Comparison of ENCODE assay signal across 17 cellular contexts in genomic region chr4:145019346-145019745, GRCh38.
DNase-seq lines count a peak whose midpoint lies in the region; ATAC-seq and TF ChIP-seq lines count a peak whose summit lies in the region.
"Had no signal": no experiment of that assay in that cellular context is flagged by ENCODE, and none has a peak within 500 bp of the region (broad histone marks: within the 10 kb centered on the region; RNA-seq: fewer than 3 reads in every experiment).

No MANE protein-coding gene starts in this region.

- ATAC-seq in activated T-cell treated with anti-CD3 and anti-CD28 coated beads, Interleukin-2, amount 50 U/mL, for 4 hours: peak in 1 of 2 donors; percentile 38
- ATAC-seq in HG02798 (IDR thresholded peaks at IDR 0.05; ENCODE audit: poor library complexity, unreplicated experiment) (peak; percentile 53), heart right ventricle (no peak)
- peak; percentile 28 for ATAC-seq in activated T-helper 17 cell treated with anti-CD3 and anti-CD28 coated beads, Interleukin-2, amount 50 U/mL, for 72 hours (replicated peaks)

- no peaks in the 10 kb centered on the region for H4K20me1 ChIP-seq in osteoblast (ENCODE audit: insufficient read depth, low read length)

- H2AFZ ChIP-seq in osteoblast (ENCODE audit: low read length): no peak overlapping the region

- TF ChIP-seq CTCF in osteoblast (IDR thresholded peaks at IDR 0.05; ENCODE audit: extremely low read depth, low read depth, low read length) (no peak), heart right ventricle (IDR thresholded peaks at IDR 0.05) (no peak)

- WGBS in heart right ventricle, 2 donors: 58 to 73% methylated on average over 1 of the region's 1 CpG

- no peaks in the 10 kb centered on the region for H3K27me3 Mint-ChIP-seq in activated T-cell treated with anti-CD3 and anti-CD28 coated beads, Interleukin-2, amount 50 U/mL, for 4 hours (ENCODE audit: low read depth)
- H3K27me3 Mint-ChIP-seq in activated T-helper 17 cell treated with anti-CD3 and anti-CD28 coated beads, Interleukin-2, amount 50 U/mL, for 72 hours: no peaks in the 10 kb centered on the region
- no peaks in the 10 kb centered on the region for H3K27me3 Mint-ChIP-seq in stimulated activated naive CD8-positive, alpha-beta T cell treated with anti-CD3 and anti-CD28 coated beads, Interleukin-15, Interleukin-2, amounts not matched to agents 100 ng/mL and 50 ng/mL, for 24 hours

- no peak overlapping the region for H3K27ac ChIP-seq in osteoblast (ENCODE audit: low read depth, low read length)
- no peak overlapping the region for H3K27ac ChIP-seq in heart right ventricle
- H3K27ac ChIP-seq: right atrium auricular region, vagina had no signal

- peak overlapping the region; percentile 0 for H3K4me3 Mint-ChIP-seq in activated T-cell treated with anti-CD3 and anti-CD28 coated beads, Interleukin-2, amount 50 U/mL, for 4 hours
- H3K4me3 Mint-ChIP-seq in activated T-helper 17 cell treated with anti-CD3 and anti-CD28 coated beads, Interleukin-2, amount 50 U/mL, for 72 hours: peak overlapping the region; percentile 54
- H3K4me3 Mint-ChIP-seq in stimulated activated naive CD8-positive, alpha-beta T cell treated with anti-CD3 and anti-CD28 coated beads, Interleukin-15, Interleukin-2, amounts not matched to agents 100 ng/mL and 50 ng/mL, for 24 hours: peak overlapping the region; percentile 64

- peak overlapping the region; percentile 73 for H3K27ac Mint-ChIP-seq in activated T-helper 17 cell treated with anti-CD3 and anti-CD28 coated beads, Interleukin-2, amount 50 U/mL, for 72 hours
- H3K27ac Mint-ChIP-seq in stimulated activated naive CD8-positive, alpha-beta T cell treated with anti-CD3 and anti-CD28 coated beads, Interleukin-15, Interleukin-2, amounts not matched to agents 100 ng/mL and 50 ng/mL, for 24 hours: peak overlapping the region; percentile 93

- H3K79me2 ChIP-seq in osteoblast (ENCODE audit: insufficient read depth, low read length): peaks cover 11% of the 10 kb centered on the region

- H3K36me3 ChIP-seq in osteoblast (ENCODE audit: insufficient read depth, low read length) (no peaks in the 10 kb centered on the region), heart right ventricle (peaks cover 0 to 12% (median 0%) of the 10 kb centered on the region in 9 donors)
- H3K36me3 ChIP-seq: MG63, right atrium auricular region, vagina had no signal

- H3K4me1 ChIP-seq in osteoblast (ENCODE audit: insufficient read depth, low read length): no peaks in the 10 kb centered on the region
- H3K4me1 ChIP-seq in heart right ventricle: no peaks in the 10 kb centered on the region
- H3K4me1 ChIP-seq: right atrium auricular region, vagina had no signal

- intact Hi-C loops in heart right ventricle (cut with DNase I): no loop called here

- no peak overlapping the region for H3K4me3 ChIP-seq in osteoblast (ENCODE audit: insufficient read depth, low read length)
- H3K4me3 ChIP-seq in heart right ventricle: no peak overlapping the region
- H3K4me3 ChIP-seq: MG63, right atrium auricular region, vagina had no signal

- H3K36me3 Mint-ChIP-seq in activated T-cell treated with anti-CD3 and anti-CD28 coated beads, Interleukin-2, amount 50 U/mL, for 4 hours (ENCODE audit: insufficient read depth): peaks cover 38% of the 10 kb centered on the region
- peaks cover 15% of the 10 kb centered on the region for H3K36me3 Mint-ChIP-seq in activated T-helper 17 cell treated with anti-CD3 and anti-CD28 coated beads, Interleukin-2, amount 50 U/mL, for 72 hours (ENCODE audit: low read depth)
- H3K36me3 Mint-ChIP-seq in stimulated activated naive CD8-positive, alpha-beta T cell treated with anti-CD3 and anti-CD28 coated beads, Interleukin-15, Interleukin-2, amounts not matched to agents 100 ng/mL and 50 ng/mL, for 24 hours (ENCODE audit: low read depth): peaks cover 50% of the 10 kb centered on the region

- peaks cover 28% of the 10 kb centered on the region for H3K9me3 Mint-ChIP-seq in activated T-cell treated with anti-CD3 and anti-CD28 coated beads, Interleukin-2, amount 50 U/mL, for 4 hours
- H3K9me3 Mint-ChIP-seq in activated T-helper 17 cell treated with anti-CD3 and anti-CD28 coated beads, Interleukin-2, amount 50 U/mL, for 72 hours: peaks cover 6% of the 10 kb centered on the region
- peaks cover 33% of the 10 kb centered on the region for H3K9me3 Mint-ChIP-seq in stimulated activated naive CD8-positive, alpha-beta T cell treated with anti-CD3 and anti-CD28 coated beads, Interleukin-15, Interleukin-2, amounts not matched to agents 100 ng/mL and 50 ng/mL, for 24 hours

- H3K4me1 Mint-ChIP-seq in activated T-cell treated with anti-CD3 and anti-CD28 coated beads, Interleukin-2, amount 50 U/mL, for 4 hours (ENCODE audit: low read depth): peaks cover 36% of the 10 kb centered on the region
- H3K4me1 Mint-ChIP-seq in activated T-helper 17 cell treated with anti-CD3 and anti-CD28 coated beads, Interleukin-2, amount 50 U/mL, for 72 hours: peaks cover 24% of the 10 kb centered on the region
- peaks cover 28% of the 10 kb centered on the region for H3K4me1 Mint-ChIP-seq in stimulated activated naive CD8-positive, alpha-beta T cell treated with anti-CD3 and anti-CD28 coated beads, Interleukin-15, Interleukin-2, amounts not matched to agents 100 ng/mL and 50 ng/mL, for 24 hours (ENCODE audit: low read depth)

- H3K4me2 ChIP-seq in osteoblast (ENCODE audit: insufficient read depth, low read length): no peak overlapping the region

- H3K27me3 ChIP-seq in osteoblast (ENCODE audit: insufficient read depth, low read length): no peaks in the 10 kb centered on the region
- H3K27me3 ChIP-seq in heart right ventricle: no peaks in the 10 kb centered on the region
- H3K27me3 ChIP-seq: MG63, right atrium auricular region, vagina had no signal

- H3K9me3 ChIP-seq in osteoblast (ENCODE audit: low read depth, low read length) (no peaks in the 10 kb centered on the region), heart right ventricle (peaks cover 0 to 70% (median 28%) of the 10 kb centered on the region in 11 donors)
- H3K9me3 ChIP-seq: MG63 had no signal

- no peak for DNase-seq in activated T-cell treated with anti-CD3 and anti-CD28 coated beads, Interleukin-2, amount 50 U/mL, for 4 hours
- DNase-seq in activated T-cell treated with anti-CD3 and anti-CD28 coated beads for 4 hours (no peak), osteoblast (ENCODE audit: insufficient read length, low spot score, missing footprints) (no peak), heart right ventricle (no peak)
- no peak for DNase-seq in effector CD4-positive, alpha-beta T cell
- DNase-seq: activated CD4-positive, alpha-beta T cell treated with anti-CD3 and anti-CD28 coated beads, Interleukin-2, amount 50 U/mL, for 1 hour; central memory CD4-positive, alpha-beta T cell; COR-L47; GDM1; mammary epithelial cell; MG63; NCI-H2029 treated with DMSO at 0.1 percent for 48 hours had no signal

Comparison
In these comparisons a context has a peak if more than half of its experiments do, and no peak if none do; other contexts are left out.
1. ATAC-seq: peak in HG02798 (single experiment) and activated T-helper 17 cell treated with anti-CD3 and anti-CD28 coated beads, Interleukin-2, amount 50 U/mL, for 72 hours (single experiment); none in heart right ventricle (0 of 8).
2. H3K4me3 Mint-ChIP-seq: peak in every context shown above with its lines; median percentile 64 in stimulated activated naive CD8-positive, alpha-beta T cell treated with anti-CD3 and anti-CD28 coated beads, Interleukin-15, Interleukin-2, amounts not matched to agents 100 ng/mL and 50 ng/mL, for 24 hours; 54 in activated T-helper 17 cell treated with anti-CD3 and anti-CD28 coated beads, Interleukin-2, amount 50 U/mL, for 72 hours; 0 in activated T-cell treated with anti-CD3 and anti-CD28 coated beads, Interleukin-2, amount 50 U/mL, for 4 hours.